ENCODE assay signal across 35 cellular contexts in genomic region chr2:82001614-82002013, GRCh38.
"Had no signal": no experiment of that assay in that cellular context is flagged by ENCODE, and none has a peak within 500 bp of the region (broad histone marks: within the 10 kb centered on the region; RNA-seq: fewer than 3 reads in every experiment).

No MANE protein-coding gene starts in this region.

- H3K9me3 ChIP-seq: MG63, Peyer's patch, SJCRH30 had no signal

- DNase-seq: Kasumi-1, KG1, MG63, MV-4-11, NCI-H1092 treated with DMSO at 0.1 percent for 48 hours, NCI-H1105 treated with DMSO at 0.1 percent for 48 hours, NCI-H1417, NCI-H1436, NCI-H146, NCI-H1694, NCI-H187, NCI-H1930, NCI-H2029 treated with DMSO at 0.1 percent for 48 hours, NCI-H2081 treated with DMSO at 0.1 percent for 48 hours, NCI-H2107, NCI-H2171, NCI-H226, NCI-H446 treated with DMSO at 0.1 percent for 48 hours, NCI-H510A, NCI-H524, NCI-H526, NCI-H69, NCI-H748 treated with DMSO at 0.1 percent for 48 hours, NCI-H82, OCI-M1, PC-3, Peyer's patch, RPMI8226, SHP77, SIG-M5, SJCRH30, T-cell had no signal

- H3K36me3 ChIP-seq: MG63, Peyer's patch, SJCRH30 had no signal

- H3K4me1 ChIP-seq: Peyer's patch, SJCRH30 had no signal

- H3K4me3 ChIP-seq: MG63, Peyer's patch, SJCRH30, SK-N-MC had no signal

- H3K27me3 ChIP-seq: MG63, Peyer's patch, SJCRH30 had no signal

- H3K27ac ChIP-seq: Peyer's patch, SJCRH30, SK-N-MC had no signal

- ATAC-seq: PC-3, Right ventricle myocardium inferior, SK-N-SH treated with all-trans-retinoic acid at 6 μM for 48 hours, T-cell had no signal
